1 cellular context compared by ENCODE assay signal in the genomic region with DNA sequence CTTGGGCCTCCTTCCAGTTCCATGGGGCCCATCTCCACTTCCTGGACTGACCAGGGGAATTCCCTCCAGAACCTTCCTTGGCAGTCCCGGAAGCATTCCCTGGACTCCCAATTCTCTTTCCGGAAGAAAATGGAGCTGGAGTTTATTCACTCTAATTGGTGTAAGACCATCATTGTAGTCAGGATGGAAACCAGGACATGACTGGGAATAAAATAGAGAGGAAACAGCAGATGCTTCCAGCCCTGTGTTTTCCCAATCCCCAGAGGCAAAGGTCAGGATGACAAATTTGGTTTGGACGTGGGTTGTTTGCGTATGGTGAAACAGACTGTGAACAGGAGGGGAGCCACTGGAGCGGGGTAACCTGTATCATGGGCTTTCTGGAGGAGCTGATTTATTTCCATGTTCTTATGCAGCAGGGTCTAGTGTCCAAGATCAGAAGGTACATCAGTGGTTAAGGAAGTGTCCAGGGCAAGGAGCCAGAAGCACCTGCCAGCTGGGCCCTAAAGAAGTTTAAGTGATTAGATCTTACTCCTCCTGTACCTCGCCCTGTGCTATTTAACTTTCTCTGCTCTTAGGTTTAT.
TF ChIP-seq lines count a peak whose summit lies in the region.

No MANE protein-coding gene starts in this region.

TF ChIP-seq in HepG2, 621 proteins besides CTCF, POLR2A, EP300 and RAD21 (continued from another document and continues in another):
- TF ChIP-seq ARNTL (CRISPR knock-in tag; IDR thresholded peaks at IDR 0.05): no peak; the same call in 1 of the 2 replicates
- TF ChIP-seq, protein P1, sequence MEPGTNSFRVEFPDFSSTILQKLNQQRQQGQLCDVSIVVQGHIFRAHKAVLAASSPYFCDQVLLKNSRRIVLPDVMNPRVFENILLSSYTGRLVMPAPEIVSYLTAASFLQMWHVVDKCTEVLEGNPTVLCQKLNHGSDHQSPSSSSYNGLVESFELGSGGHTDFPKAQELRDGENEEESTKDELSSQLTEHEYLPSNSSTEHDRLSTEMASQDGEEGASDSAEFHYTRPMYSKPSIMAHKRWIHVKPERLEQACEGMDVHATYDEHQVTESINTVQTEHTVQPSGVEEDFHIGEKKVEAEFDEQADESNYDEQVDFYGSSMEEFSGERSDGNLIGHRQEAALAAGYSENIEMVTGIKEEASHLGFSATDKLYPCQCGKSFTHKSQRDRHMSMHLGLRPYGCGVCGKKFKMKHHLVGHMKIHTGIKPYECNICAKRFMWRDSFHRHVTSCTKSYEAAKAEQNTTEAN (CRISPR knock-in tag; conservative IDR thresholded peaks at IDR 0.05): no peak
- no peak for TF ChIP-seq CHD2 (IDR thresholded peaks at IDR 0.05; ENCODE audit: low read depth, low read length)
- no peak for TF ChIP-seq CREB1 (IDR thresholded peaks at IDR 0.05)
- peak; percentile 64 for TF ChIP-seq CREB1 (CRISPR knock-in tag; IDR thresholded peaks at IDR 0.05)
- TF ChIP-seq ZSCAN21 (CRISPR knock-in tag; IDR thresholded peaks at IDR 0.05; ENCODE audit: borderline replicate concordance): no peak
- TF ChIP-seq, protein P2, sequence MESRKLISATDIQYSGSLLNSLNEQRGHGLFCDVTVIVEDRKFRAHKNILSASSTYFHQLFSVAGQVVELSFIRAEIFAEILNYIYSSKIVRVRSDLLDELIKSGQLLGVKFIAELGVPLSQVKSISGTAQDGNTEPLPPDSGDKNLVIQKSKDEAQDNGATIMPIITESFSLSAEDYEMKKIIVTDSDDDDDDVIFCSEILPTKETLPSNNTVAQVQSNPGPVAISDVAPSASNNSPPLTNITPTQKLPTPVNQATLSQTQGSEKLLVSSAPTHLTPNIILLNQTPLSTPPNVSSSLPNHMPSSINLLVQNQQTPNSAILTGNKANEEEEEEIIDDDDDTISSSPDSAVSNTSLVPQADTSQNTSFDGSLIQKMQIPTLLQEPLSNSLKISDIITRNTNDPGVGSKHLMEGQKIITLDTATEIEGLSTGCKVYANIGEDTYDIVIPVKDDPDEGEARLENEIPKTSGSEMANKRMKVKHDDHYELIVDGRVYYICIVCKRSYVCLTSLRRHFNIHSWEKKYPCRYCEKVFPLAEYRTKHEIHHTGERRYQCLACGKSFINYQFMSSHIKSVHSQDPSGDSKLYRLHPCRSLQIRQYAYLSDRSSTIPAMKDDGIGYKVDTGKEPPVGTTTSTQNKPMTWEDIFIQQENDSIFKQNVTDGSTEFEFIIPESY (CRISPR knock-in tag; IDR thresholded peaks at IDR 0.05): no peak
- no peak for TF ChIP-seq ZNF766 (CRISPR knock-in tag; IDR thresholded peaks at IDR 0.05; ENCODE audit: borderline replicate concordance)
- TF ChIP-seq POLR2G (IDR thresholded peaks at IDR 0.05; ENCODE audit: low read depth, low read length): peak; percentile 72
- TF ChIP-seq IKZF1 (IDR thresholded peaks at IDR 0.05): no peak
- TF ChIP-seq ZKSCAN1 (IDR thresholded peaks at IDR 0.05; ENCODE audit: low read length): no peak
- TF ChIP-seq RFXAP (CRISPR knock-in tag; IDR thresholded peaks at IDR 0.05; ENCODE audit: borderline replicate concordance): 0 out of 2 replicates have a peak, but pooled peaks have one; percentile 19
- TF ChIP-seq ZNF383 (CRISPR knock-in tag; IDR thresholded peaks at IDR 0.05; ENCODE audit: borderline replicate concordance): no peak
- peak; percentile 59; the same call in 1 of the 2 replicates for TF ChIP-seq CREM (IDR thresholded peaks at IDR 0.05)
- no peak for TF ChIP-seq CREM (CRISPR knock-in tag; IDR thresholded peaks at IDR 0.05)
- TF ChIP-seq MIER3 (CRISPR knock-in tag; IDR thresholded peaks at IDR 0.05; ENCODE audit: borderline replicate concordance): peak; percentile 66
- TF ChIP-seq MAFG (CRISPR knock-in tag; IDR thresholded peaks at IDR 0.05): no peak
- no peak for TF ChIP-seq EED (CRISPR knock-in tag; IDR thresholded peaks at IDR 0.05)
- TF ChIP-seq ZFP36L2 (CRISPR knock-in tag; IDR thresholded peaks at IDR 0.05): no peak
- TF ChIP-seq POLR2AphosphoS5 (IDR thresholded peaks at IDR 0.05; ENCODE audit: low read depth, low read length): peak; percentile 66
- TF ChIP-seq ZNF558 (CRISPR knock-in tag; IDR thresholded peaks at IDR 0.05; ENCODE audit: borderline replicate concordance): 0 out of 2 replicates have a peak, but pooled peaks have one; percentile 41
- TF ChIP-seq ZNF737 (CRISPR knock-in tag; IDR thresholded peaks at IDR 0.05; ENCODE audit: borderline replicate concordance): no peak
- TF ChIP-seq ZFP62 (CRISPR knock-in tag; IDR thresholded peaks at IDR 0.05): no peak
- no peak for TF ChIP-seq NFE2 (CRISPR knock-in tag; IDR thresholded peaks at IDR 0.05)
- peak; percentile 70 for TF ChIP-seq HDAC1 (CRISPR knock-in tag; IDR thresholded peaks at IDR 0.05)
- no peak for TF ChIP-seq SRSF1 (optimal IDR thresholded peaks at IDR 0.05; ENCODE audit: low read depth, low read length)
- TF ChIP-seq, protein P3, sequence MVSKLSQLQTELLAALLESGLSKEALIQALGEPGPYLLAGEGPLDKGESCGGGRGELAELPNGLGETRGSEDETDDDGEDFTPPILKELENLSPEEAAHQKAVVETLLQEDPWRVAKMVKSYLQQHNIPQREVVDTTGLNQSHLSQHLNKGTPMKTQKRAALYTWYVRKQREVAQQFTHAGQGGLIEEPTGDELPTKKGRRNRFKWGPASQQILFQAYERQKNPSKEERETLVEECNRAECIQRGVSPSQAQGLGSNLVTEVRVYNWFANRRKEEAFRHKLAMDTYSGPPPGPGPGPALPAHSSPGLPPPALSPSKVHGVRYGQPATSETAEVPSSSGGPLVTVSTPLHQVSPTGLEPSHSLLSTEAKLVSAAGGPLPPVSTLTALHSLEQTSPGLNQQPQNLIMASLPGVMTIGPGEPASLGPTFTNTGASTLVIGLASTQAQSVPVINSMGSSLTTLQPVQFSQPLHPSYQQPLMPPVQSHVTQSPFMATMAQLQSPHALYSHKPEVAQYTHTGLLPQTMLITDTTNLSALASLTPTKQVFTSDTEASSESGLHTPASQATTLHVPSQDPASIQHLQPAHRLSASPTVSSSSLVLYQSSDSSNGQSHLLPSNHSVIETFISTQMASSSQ (IDR thresholded peaks at IDR 0.05; ENCODE audit: low read depth): no peak
- TF ChIP-seq, protein P3 (CRISPR knock-in tag; IDR thresholded peaks at IDR 0.05; ENCODE audit: borderline replicate concordance): no peak
- 0 out of 2 replicates have a peak, but pooled peaks have one; percentile 25 for TF ChIP-seq ISL2 (CRISPR knock-in tag; IDR thresholded peaks at IDR 0.05)
- no peak for TF ChIP-seq ZNF432 (CRISPR knock-in tag; IDR thresholded peaks at IDR 0.05; ENCODE audit: borderline replicate concordance)
- TF ChIP-seq YEATS4 (CRISPR knock-in tag; IDR thresholded peaks at IDR 0.05; ENCODE audit: borderline replicate concordance): peak; percentile 51; the same call in 1 of the 2 replicates
- peak; percentile 61; the same call in 1 of the 2 replicates for TF ChIP-seq TARDBP (CRISPR knock-in tag; IDR thresholded peaks at IDR 0.05)
- no peak for TF ChIP-seq MEIS1 (CRISPR knock-in tag; IDR thresholded peaks at IDR 0.05; ENCODE audit: borderline replicate concordance)
- TF ChIP-seq ZNF589 (CRISPR knock-in tag; conservative IDR thresholded peaks at IDR 0.05): no peak
- TF ChIP-seq, protein P4, sequence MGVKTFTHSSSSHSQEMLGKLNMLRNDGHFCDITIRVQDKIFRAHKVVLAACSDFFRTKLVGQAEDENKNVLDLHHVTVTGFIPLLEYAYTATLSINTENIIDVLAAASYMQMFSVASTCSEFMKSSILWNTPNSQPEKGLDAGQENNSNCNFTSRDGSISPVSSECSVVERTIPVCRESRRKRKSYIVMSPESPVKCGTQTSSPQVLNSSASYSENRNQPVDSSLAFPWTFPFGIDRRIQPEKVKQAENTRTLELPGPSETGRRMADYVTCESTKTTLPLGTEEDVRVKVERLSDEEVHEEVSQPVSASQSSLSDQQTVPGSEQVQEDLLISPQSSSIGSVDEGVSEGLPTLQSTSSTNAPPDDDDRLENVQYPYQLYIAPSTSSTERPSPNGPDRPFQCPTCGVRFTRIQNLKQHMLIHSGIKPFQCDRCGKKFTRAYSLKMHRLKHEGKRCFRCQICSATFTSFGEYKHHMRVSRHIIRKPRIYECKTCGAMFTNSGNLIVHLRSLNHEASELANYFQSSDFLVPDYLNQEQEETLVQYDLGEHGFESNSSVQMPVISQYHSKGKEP (CRISPR knock-in tag; IDR thresholded peaks at IDR 0.05): no peak
- TF ChIP-seq, protein P5, sequence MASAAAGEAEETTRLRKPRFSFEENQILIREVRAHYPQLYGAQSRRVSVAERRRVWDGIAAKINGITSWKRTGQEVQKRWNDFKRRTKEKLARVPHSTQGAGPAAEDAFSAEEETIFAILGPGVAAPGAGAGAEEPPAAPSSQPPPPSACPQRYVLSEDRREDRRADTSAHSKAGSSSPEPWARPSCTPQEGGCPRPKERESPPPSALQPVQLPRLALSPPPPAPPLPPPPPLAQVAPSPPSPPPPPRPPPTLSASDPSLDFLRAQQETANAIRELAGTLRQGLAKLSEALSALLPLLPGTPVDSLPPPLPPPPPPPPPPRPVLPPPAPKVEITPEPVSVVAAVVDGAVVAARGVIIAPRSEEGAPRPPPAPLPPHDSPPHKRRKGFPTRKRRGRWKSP (CRISPR knock-in tag; IDR thresholded peaks at IDR 0.05): no peak
- TF ChIP-seq ZNF883 (CRISPR knock-in tag; IDR thresholded peaks at IDR 0.05; ENCODE audit: not compliant biosample characterization): peak; percentile 37
- TF ChIP-seq HOXA9 (CRISPR knock-in tag; IDR thresholded peaks at IDR 0.05; ENCODE audit: borderline replicate concordance): no peak
- TF ChIP-seq CC2D1A (CRISPR knock-in tag; IDR thresholded peaks at IDR 0.05): peak; percentile 69; the same call in 1 of the 2 replicates
- no peak for TF ChIP-seq SCMH1 (CRISPR knock-in tag; IDR thresholded peaks at IDR 0.05; ENCODE audit: borderline replicate concordance)
- no peak; the same call in 1 of the 2 replicates for TF ChIP-seq BCL6 (CRISPR knock-in tag; IDR thresholded peaks at IDR 0.05)
- TF ChIP-seq, protein P6, sequence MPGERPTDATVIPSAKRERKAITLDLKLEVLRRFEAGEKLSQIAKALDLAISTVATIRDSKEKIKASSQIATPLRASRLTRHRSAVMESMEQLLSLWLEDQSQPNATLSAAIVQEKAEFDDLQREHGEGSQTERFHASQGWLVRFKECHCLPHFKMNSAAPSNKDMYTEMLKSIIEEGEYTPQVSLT (CRISPR knock-in tag; IDR thresholded peaks at IDR 0.05; ENCODE audit: borderline replicate concordance, low read depth): no peak
- TF ChIP-seq NBN (conservative IDR thresholded peaks at IDR 0.05): no peak
- TF ChIP-seq, protein P7, sequence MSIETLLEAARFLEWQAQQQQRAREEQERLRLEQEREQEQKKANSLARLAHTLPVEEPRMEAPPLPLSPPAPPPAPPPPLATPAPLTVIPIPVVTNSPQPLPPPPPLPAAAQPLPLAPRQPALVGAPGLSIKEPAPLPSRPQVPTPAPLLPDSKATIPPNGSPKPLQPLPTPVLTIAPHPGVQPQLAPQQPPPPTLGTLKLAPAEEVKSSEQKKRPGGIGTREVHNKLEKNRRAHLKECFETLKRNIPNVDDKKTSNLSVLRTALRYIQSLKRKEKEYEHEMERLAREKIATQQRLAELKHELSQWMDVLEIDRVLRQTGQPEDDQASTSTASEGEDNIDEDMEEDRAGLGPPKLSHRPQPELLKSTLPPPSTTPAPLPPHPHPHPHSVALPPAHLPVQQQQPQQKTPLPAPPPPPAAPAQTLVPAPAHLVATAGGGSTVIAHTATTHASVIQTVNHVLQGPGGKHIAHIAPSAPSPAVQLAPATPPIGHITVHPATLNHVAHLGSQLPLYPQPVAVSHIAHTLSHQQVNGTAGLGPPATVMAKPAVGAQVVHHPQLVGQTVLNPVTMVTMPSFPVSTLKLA (IDR thresholded peaks at IDR 0.05): no peak
- no peak for TF ChIP-seq SKI (IDR thresholded peaks at IDR 0.05; ENCODE audit: partially characterized antibody)
- TF ChIP-seq, protein P8, sequence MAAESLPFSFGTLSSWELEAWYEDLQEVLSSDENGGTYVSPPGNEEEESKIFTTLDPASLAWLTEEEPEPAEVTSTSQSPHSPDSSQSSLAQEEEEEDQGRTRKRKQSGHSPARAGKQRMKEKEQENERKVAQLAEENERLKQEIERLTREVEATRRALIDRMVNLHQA (CRISPR knock-in tag; IDR thresholded peaks at IDR 0.05): no peak
- no peak for TF ChIP-seq ZNF556 (CRISPR knock-in tag; IDR thresholded peaks at IDR 0.05; ENCODE audit: borderline replicate concordance)
- TF ChIP-seq, protein P9, sequence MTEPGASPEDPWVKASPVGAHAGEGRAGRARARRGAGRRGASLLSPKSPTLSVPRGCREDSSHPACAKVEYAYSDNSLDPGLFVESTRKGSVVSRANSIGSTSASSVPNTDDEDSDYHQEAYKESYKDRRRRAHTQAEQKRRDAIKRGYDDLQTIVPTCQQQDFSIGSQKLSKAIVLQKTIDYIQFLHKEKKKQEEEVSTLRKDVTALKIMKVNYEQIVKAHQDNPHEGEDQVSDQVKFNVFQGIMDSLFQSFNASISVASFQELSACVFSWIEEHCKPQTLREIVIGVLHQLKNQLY (CRISPR knock-in tag; IDR thresholded peaks at IDR 0.05): no peak
- TF ChIP-seq, protein P10, sequence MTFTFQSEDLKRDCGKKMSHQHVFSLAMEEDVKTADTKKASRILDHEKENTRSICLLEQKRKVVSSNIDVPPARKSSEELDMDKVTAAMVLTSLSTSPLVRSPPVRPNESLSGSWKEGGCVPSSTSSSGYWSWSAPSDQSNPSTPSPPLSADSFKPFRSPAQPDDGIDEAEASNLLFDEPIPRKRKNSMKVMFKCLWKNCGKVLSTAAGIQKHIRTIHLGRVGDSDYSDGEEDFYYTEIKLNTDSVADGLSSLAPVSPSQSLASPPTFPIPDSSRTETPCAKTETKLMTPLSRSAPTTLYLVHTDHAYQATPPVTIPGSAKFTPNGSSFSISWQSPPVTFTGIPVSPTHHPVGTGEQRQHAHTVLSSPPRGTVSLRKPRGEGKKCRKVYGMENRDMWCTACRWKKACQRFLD (CRISPR knock-in tag; IDR thresholded peaks at IDR 0.05; ENCODE audit: borderline replicate concordance): no peak; the same call in 1 of the 2 replicates
- TF ChIP-seq ZNF367 (CRISPR knock-in tag; IDR thresholded peaks at IDR 0.05; ENCODE audit: borderline replicate concordance): no peak
- TF ChIP-seq ZNF879 (CRISPR knock-in tag; IDR thresholded peaks at IDR 0.05): no peak
- TF ChIP-seq MED13 (CRISPR knock-in tag; IDR thresholded peaks at IDR 0.05): no peak
- TF ChIP-seq KMT2B (CRISPR knock-in tag; IDR thresholded peaks at IDR 0.05): no peak
- peak; percentile 92 for TF ChIP-seq LCORL (IDR thresholded peaks at IDR 0.05)
- peak; percentile 90 for TF ChIP-seq LCORL (CRISPR knock-in tag; IDR thresholded peaks at IDR 0.05)
- TF ChIP-seq ZNF629 (CRISPR knock-in tag; conservative IDR thresholded peaks at IDR 0.05): 0 out of 2 replicates have a peak, but pooled peaks have one; percentile 15
- no peak for TF ChIP-seq ZNF780A (CRISPR knock-in tag; IDR thresholded peaks at IDR 0.05)
- no peak for TF ChIP-seq ASH2L (IDR thresholded peaks at IDR 0.05; ENCODE audit: insufficient read length, low read depth, low read length)
- TF ChIP-seq POGZ (CRISPR knock-in tag; IDR thresholded peaks at IDR 0.05): peak; percentile 71; the same call in 1 of the 2 replicates
